ENCODE assay signal across 8 cellular contexts in the genomic region with DNA sequence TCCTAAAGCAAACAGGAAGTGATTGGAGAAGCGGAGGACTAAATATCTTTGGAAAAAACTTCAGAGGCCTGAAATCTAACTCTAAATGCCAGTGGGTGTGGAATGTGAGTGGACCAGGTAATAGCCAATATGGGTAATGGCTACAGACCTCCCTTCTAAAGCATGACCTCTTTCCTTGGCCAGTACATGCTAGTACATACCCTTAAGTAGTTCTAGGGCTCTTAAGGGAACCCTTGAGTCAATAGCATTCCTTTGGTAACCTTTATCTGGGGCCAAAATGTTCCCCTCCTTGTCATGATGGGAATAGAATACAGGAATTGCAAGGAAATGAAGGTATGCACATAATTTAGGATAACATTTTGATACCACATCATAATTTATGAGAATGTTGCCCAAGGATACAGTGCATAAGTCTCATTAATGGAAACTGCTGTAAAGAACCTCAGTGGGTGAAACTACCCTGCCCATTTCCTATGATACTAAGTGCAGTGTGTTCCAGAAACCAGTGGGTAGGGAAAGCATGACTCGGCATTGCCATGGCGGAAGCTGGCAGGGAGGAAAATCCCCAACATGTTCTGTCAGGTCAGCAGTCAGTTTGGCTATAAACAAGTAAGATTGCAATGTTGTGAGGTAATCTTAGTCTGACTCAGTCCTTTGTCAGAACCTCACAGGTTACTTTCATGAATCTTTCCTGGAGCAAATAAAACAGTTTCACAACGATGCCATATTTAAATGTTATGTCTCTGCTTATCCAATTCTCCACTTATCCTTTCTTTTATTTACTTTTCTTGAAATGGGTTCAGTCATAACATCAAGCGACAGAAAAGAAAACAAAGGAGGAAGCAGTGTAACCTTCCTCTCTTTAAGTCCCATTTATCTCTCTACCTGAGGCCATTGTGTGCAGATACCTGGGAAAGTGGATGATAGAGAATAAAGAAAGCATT. TPM values are rescaled to one million over a fixed set of nuclear protein-coding genes. Genes with fewer than 3 reads are reported as not detected.
DNase-seq lines count a peak whose midpoint lies in the region; ATAC-seq and TF ChIP-seq lines count a peak whose summit lies in the region.

No MANE protein-coding gene starts in this region.

- H3K9me3 ChIP-seq in esophagus (ENCODE audit: control insufficient read depth in 2 of 2, insufficient read depth in 1 of 2, low read depth in 1 of 2, low read length in 1 of 2) (no peaks in the 10 kb centered on the region), psoas muscle (no peaks in the 10 kb centered on the region)

- H3K27me3 ChIP-seq in esophagus (ENCODE audit: control insufficient read depth in 1 of 2, insufficient read depth in 2 of 2, low read length in 2 of 2): no peaks in the 10 kb centered on the region
- H3K27me3 ChIP-seq in psoas muscle (ENCODE audit: insufficient read depth in 3 of 3, low read length in 2 of 3): no peaks in the 10 kb centered on the region

- H3K4me1 ChIP-seq in esophagus (ENCODE audit: control insufficient read depth in 2 of 2, insufficient read depth in 2 of 2, low read length in 1 of 2) (no peaks in the 10 kb centered on the region), psoas muscle (no peaks in the 10 kb centered on the region)

- H3K36me3 ChIP-seq in esophagus (ENCODE audit: control insufficient read depth in 2 of 2, insufficient read depth in 2 of 2, low read length in 1 of 2): no peaks in the 10 kb centered on the region
- H3K36me3 ChIP-seq in psoas muscle (ENCODE audit: insufficient read depth in 1 of 2, low read depth in 1 of 2): no peaks in the 10 kb centered on the region

- ATAC-seq in GM19023 (IDR thresholded peaks at IDR 0.05; ENCODE audit: unreplicated experiment) (peak; percentile 67), HG03139 (IDR thresholded peaks at IDR 0.05; ENCODE audit: unreplicated experiment) (peak; percentile 61), psoas muscle (peak in 1 of 4 donors; percentile 13)

- intact Hi-C loops in psoas muscle (cut with DNase I): no loop called here

- no peak overlapping the region for H3K4me3 ChIP-seq in esophagus (ENCODE audit: low read depth in 1 of 2, low read length in 2 of 2)
- no peak overlapping the region for H3K4me3 ChIP-seq in psoas muscle

- DNase-seq in AG08396 (ENCODE audit: low spot score): peak; percentile 70
- DNase-seq in SW 1271 (lab: John Stamatoyannopoulos, UW): peak; percentile 81 to 96
- peak; percentile 25 to 52 for DNase-seq in psoas muscle
- no peak for DNase-seq in NCI-H1930 (lab: John Stamatoyannopoulos, UW)
- DNase-seq in NCI-H187 (lab: John Stamatoyannopoulos, UW): no peak

- H3K27ac ChIP-seq in esophagus (ENCODE audit: low read depth in 2 of 2, low read length in 1 of 2) (peak overlapping the region; percentile 90 to 95), psoas muscle (no peak overlapping the region)

- no peak for TF ChIP-seq CTCF in psoas muscle (IDR thresholded peaks at IDR 0.05)

- WGBS in esophagus, 2 donors: 28 to 29% methylated on average over 5 of the region's 5 CpGs
- WGBS in psoas muscle, 3 donors: 59 to 66% (median 65%) methylated on average over 5 of the region's 5 CpGs

RNA-seq across cellular contexts. Expression of a gene that starts 23.5 kb away (rescaled TPM):
- polyA plus RNA-seq in esophagus: 10 to 100 TPM; 10.4 to 13.7 TPM
- total RNA-seq in psoas muscle: 1 to 10 TPM; 1.8 to 3.2 (median 2.7) TPM
- polyA plus RNA-seq in psoas muscle: 1 to 10 TPM in 2 of 3 donors, under 1 TPM in 1; 0.49 to 1.5 (median 1.4) TPM

Comparison
In these comparisons a context has a peak if more than half of its experiments do, and no peak if none do; other contexts are left out.
1. DNase-seq: peak in AG08396 (single experiment), SW 1271 (2 of 2) and psoas muscle (2 of 2); none in NCI-H1930 (0 of 2) and NCI-H187 (0 of 2).
2. RNA of a gene that starts 23.5 kb away (polyA plus RNA-seq): 10.4 to 13.7 TPM in esophagus; 0.49 to 1.5 TPM in psoas muscle; every median in the first group is over 4 times any median in the second.